Comparison of ENCODE assay signal across 25 cellular contexts in genomic region chr12:100403446-100403845, GRCh38. TPM values are rescaled to one million over a fixed set of nuclear protein-coding genes. Genes with fewer than 3 reads are reported as not detected.
A peak's percentile ranks its signal among the peaks of the same experiment; 100 is the strongest.
DNase-seq lines count a peak whose midpoint lies in the region; ATAC-seq, FAIRE-seq and TF ChIP-seq lines count a peak whose summit lies in the region.
"Had no signal": no experiment of that assay in that cellular context is flagged by ENCODE, and none has a peak within 500 bp of the region (broad histone marks: within the 10 kb centered on the region; RNA-seq: fewer than 3 reads in every experiment).

No MANE protein-coding gene starts in this region.

- no peak overlapping the region for H3K9ac ChIP-seq in kidney (ENCODE audit: low read length in 2 of 2)
- H3K9ac ChIP-seq: parathyroid adenoma had no signal

- H3K27ac ChIP-seq in RWPE1 (no peak overlapping the region), kidney (ENCODE audit: low read depth in 2 of 2, low read length in 2 of 2) (no peak overlapping the region)
- H3K27ac ChIP-seq: left lung, parathyroid adenoma, WERI-Rb-1 had no signal

- ATAC-seq in GM19452 (IDR thresholded peaks at IDR 0.05; ENCODE audit: unreplicated experiment), result no peak
- ATAC-seq: esophagus mucosa, GM23338, left lung, natural killer cell had no signal

- intact Hi-C loops in kidney (cut with DNase I), result no loop called here

- H3K4me1 ChIP-seq in kidney (ENCODE audit: control insufficient read depth in 1 of 2, insufficient read depth in 1 of 2, low read depth in 1 of 2, low read length in 2 of 2), result no peaks in the 10 kb centered on the region
- H3K4me1 ChIP-seq: left lung, parathyroid adenoma had no signal

- H3K9me3 ChIP-seq in kidney (ENCODE audit: control insufficient read depth in 1 of 2, low read length in 2 of 2), result no peaks in the 10 kb centered on the region
- H3K9me3 ChIP-seq: left lung had no signal

- FAIRE-seq in kidney (lab: Jason Lieb, UNC), result no peak

- no peaks in the 10 kb centered on the region for H3K36me3 ChIP-seq in kidney (ENCODE audit: control insufficient read depth in 1 of 2, insufficient read depth in 2 of 2, low read length in 2 of 2)
- H3K36me3 ChIP-seq: left lung, WERI-Rb-1 had no signal

- DNase-seq in EH (ENCODE audit: low read depth), result peak; percentile 3
- peak; percentile 18 for DNase-seq in RWPE1 (ENCODE audit: low spot score)
- DNase-seq in choroid plexus epithelial cell (ENCODE audit: low read depth), result peak; percentile 44
- peak; percentile 28 for DNase-seq in kidney glomerular epithelial cell (lab: John Stamatoyannopoulos, UW)
- no peak for DNase-seq in kidney
- DNase-seq in dermis blood vessel endothelial cell, result no peak
- DNase-seq in NCI-H446 (lab: John Stamatoyannopoulos, UW), result no peak
- DNase-seq: activated CD4-positive, alpha-beta T cell treated with anti-CD3 and anti-CD28 coated beads, Interleukin-2, amount 50 U/mL, for 48 hours; activated gamma-delta T cell; activated T-cell treated with anti-CD3 and anti-CD28 coated beads for 4 hours; C1 segment of cervical spinal cord; effector CD4-positive, alpha-beta T cell; glutamatergic neuron; left lung; natural killer cell; NCI-H1092 treated with DMSO at 0.1 percent for 48 hours; NCI-H2029; NCI-H345; OCI-M1; substantia nigra; WERI-Rb-1 had no signal

- no peak overlapping the region for H3K4me3 ChIP-seq in choroid plexus epithelial cell (ENCODE audit: low read depth, low read length)
- H3K4me3 ChIP-seq in kidney (ENCODE audit: low read length in 2 of 2), result no peak overlapping the region
- H3K4me3 ChIP-seq: GM23338, left lung had no signal

- TF ChIP-seq CTCF in RWPE1 (conservative IDR thresholded peaks at IDR 0.05; ENCODE audit: low read depth), result no peak
- no peak for TF ChIP-seq CTCF in choroid plexus epithelial cell (conservative IDR thresholded peaks at IDR 0.05; ENCODE audit: low read depth, low read length)
- no peak for TF ChIP-seq CTCF in kidney (IDR thresholded peaks at IDR 0.05; ENCODE audit: borderline replicate concordance, extremely low read depth, insufficient read depth)

- POLR2A ChIA-PET in RWPE1 (lab: Yijun Ruan, JAX; ENCODE audit: low non-redundant PET), result no interaction called here

- CTCF ChIA-PET in RWPE1 (lab: Yijun Ruan, JAX), result no interaction called here

RNA-seq across cellular contexts. Expression of gene SLC17A8, which starts 46.6 kb away (rescaled TPM):
- 0.16 TPM for total RNA-seq in kidney
- polyA plus RNA-seq in kidney (ENCODE audit: insufficient read depth, low read depth, low replicate concordance), result 0.09 TPM
- total RNA-seq in dermis blood vessel endothelial cell, result not detected in 2 replicates
- total RNA-seq: esophagus mucosa, natural killer cell had no signal

Comparison
In these comparisons a context has a peak if more than half of its experiments do, and no peak if none do; other contexts are left out.
1. DNase-seq: peak in EH (single experiment), RWPE1 (single experiment), choroid plexus epithelial cell (single experiment) and kidney glomerular epithelial cell (single experiment); none in kidney (single experiment), dermis blood vessel endothelial cell (single experiment) and NCI-H446 (0 of 2).